In genomic region chr12:112711026-112711425, GRCh38 we compare ENCODE assay signal across 16 cellular contexts.
DNase-seq lines count a peak whose midpoint lies in the region; ATAC-seq, FAIRE-seq and TF ChIP-seq lines count a peak whose summit lies in the region.
"Had no signal": no experiment of that assay in that cellular context is flagged by ENCODE, and none has a peak within 500 bp of the region (broad histone marks: within the 10 kb centered on the region; RNA-seq: fewer than 3 reads in every experiment).

No MANE protein-coding gene starts in this region.

- H3K27me3 Mint-ChIP-seq in neural progenitor cell (ENCODE audit: insufficient read depth, low read depth) = no peaks in the 10 kb centered on the region

- no peak overlapping the region for H3K27ac ChIP-seq in A549
- H3K27ac ChIP-seq in neural progenitor cell = no peak overlapping the region
- H3K27ac ChIP-seq: 22Rv1 had no signal

- H4K20me1 ChIP-seq in neural progenitor cell (ENCODE audit: low read depth) = no peaks in the 10 kb centered on the region

- TF ChIP-seq CTCF in A549 (IDR thresholded peaks at IDR 0.05) (no peak), bronchial epithelial cell (IDR thresholded peaks at IDR 0.05; ENCODE audit: insufficient read depth, low read length, severe bottlenecking) (no peak), neural progenitor cell (IDR thresholded peaks at IDR 0.05) (no peak)

- H3K9ac ChIP-seq in neural progenitor cell = no peak overlapping the region

- WGBS in A549 (ENCODE audit: missing lambda C conversion rate) = 69% methylated on average over 3 of the region's 3 CpGs

- H3K4me1 ChIP-seq in A549 = peaks cover 12% of the 10 kb centered on the region; the same call in 2 of the 3 replicates
- peaks cover 4% of the 10 kb centered on the region; the same call in 1 of the 2 replicates for H3K4me1 ChIP-seq in HAP-1
- peaks cover 22% of the 10 kb centered on the region for H3K4me1 ChIP-seq in neural progenitor cell

- TF ChIP-seq RAD21 in A549 (conservative IDR thresholded peaks at IDR 0.05 in 1 of 2, IDR thresholded peaks at IDR 0.05 in 1 of 2) = no peak

- H3K4me3 ChIP-seq in A549 = no peak overlapping the region
- no peak overlapping the region for H3K4me3 ChIP-seq in HAP-1
- H3K4me3 ChIP-seq in bronchial epithelial cell (ENCODE audit: low read depth, low read length) = no peak overlapping the region
- H3K4me3 ChIP-seq in neural progenitor cell = no peak overlapping the region

- peak overlapping the region; percentile 32 for H2AFZ ChIP-seq in neural progenitor cell (replicated peaks)

- H3K4me2 ChIP-seq in A549 = peak overlapping the region; percentile 19; the same call in 1 of the 3 replicates
- H3K4me2 ChIP-seq in neural progenitor cell = peak overlapping the region; percentile 19

- H3K27me3 ChIP-seq in HAP-1 (ENCODE audit: low read depth) (no peaks in the 10 kb centered on the region; the same call in 1 of the 2 replicates), bronchial epithelial cell (ENCODE audit: control insufficient read depth, insufficient read depth, low read length) (no peaks in the 10 kb centered on the region), neural progenitor cell (no peaks in the 10 kb centered on the region)

- in situ Hi-C loops in HAP-1 (cut with MboI; ENCODE audit: low sequenced_read_pairs) = no loop called here

- H3K9me3 Mint-ChIP-seq in neural progenitor cell = no peaks in the 10 kb centered on the region
- H3K9me3 Mint-ChIP-seq: CD4-positive, alpha-beta T cell; H9 had no signal

- CTCF ChIA-PET in A549 (lab: Yijun Ruan, JAX) = interaction anchor here (1.2 to 1.3 kb wide), 2 partner anchors 9 to 10 kb away, joined by 3 to 4 read pairs; no protein-coding TSS in a partner anchor

- no peak overlapping the region for H3K4me3 Mint-ChIP-seq in neural progenitor cell
- H3K4me3 Mint-ChIP-seq: B cell; CD4-positive, alpha-beta T cell; H9 had no signal

- H3K36me3 Mint-ChIP-seq in neural progenitor cell = no peaks in the 10 kb centered on the region

- TF ChIP-seq POLR2A in A549 (IDR thresholded peaks at IDR 0.05; ENCODE audit: low read length) (no peak), GM12891 (IDR thresholded peaks at IDR 0.05; ENCODE audit: low read depth, low read length) (no peak)

- no peaks in the 10 kb centered on the region for H3K79me2 ChIP-seq in neural progenitor cell (ENCODE audit: low read depth)

- peaks cover 29% of the 10 kb centered on the region for H3K4me1 Mint-ChIP-seq in neural progenitor cell
- H3K4me1 Mint-ChIP-seq: B cell had no signal

- ATAC-seq in A549 = peak in 1 of 2 experiments; percentile 24; a peak in 1 of 6 replicates
- no peak for ATAC-seq in HG02678 (IDR thresholded peaks at IDR 0.05; ENCODE audit: unreplicated experiment)

- no peaks in the 10 kb centered on the region for H3K36me3 ChIP-seq in HAP-1 (replicated peaks)
- H3K36me3 ChIP-seq in bronchial epithelial cell (ENCODE audit: control insufficient read depth, insufficient read depth, low read length) = no peaks in the 10 kb centered on the region
- no peaks in the 10 kb centered on the region for H3K36me3 ChIP-seq in neural progenitor cell

- no peaks in the 10 kb centered on the region for H3K9me3 ChIP-seq in A549
- H3K9me3 ChIP-seq in HAP-1 = no peaks in the 10 kb centered on the region
- no peaks in the 10 kb centered on the region for H3K9me3 ChIP-seq in neural progenitor cell (ENCODE audit: low read depth)

- FAIRE-seq in A549 (lab: Jason Lieb, UNC) (no peak), bronchial epithelial cell (lab: Jason Lieb, UNC) (no peak), GM12891 (lab: Jason Lieb, UNC) (no peak)
- FAIRE-seq: GM12892 had no signal

- POLR2A ChIA-PET in A549 (lab: Yijun Ruan, JAX) = interaction anchor here (0.6 kb wide), 1 partner anchor 13 kb away, joined by 5 read pairs; no protein-coding TSS in a partner anchor

- DNase-seq in A549 (ENCODE audit: low read depth in 1 of 2, low spot score in 1 of 2) (no peak), HAP-1 (ENCODE audit: low spot score in 2 of 2) (peak; percentile 32 to 51), bronchial epithelial cell (ENCODE audit: low read depth) (peak; percentile 29), neural progenitor cell (ENCODE audit: low spot score) (peak; percentile 43), NCI-H1930 (lab: John Stamatoyannopoulos, UW) (no peak), GM12891 (ENCODE audit: insufficient read length, low spot score) (no peak), GF-D8 (lab: John Stamatoyannopoulos, UW) (no peak)
- DNase-seq: C1 segment of cervical spinal cord; CD4-positive, alpha-beta T cell; DMS79; GOT3; H9 had no signal

- peaks cover 18% of the 10 kb centered on the region for H3F3A ChIP-seq in neural progenitor cell (ENCODE audit: low read depth)

- no peak for TF ChIP-seq EP300 in A549 (IDR thresholded peaks at IDR 0.05)

- H3K27ac Mint-ChIP-seq in neural progenitor cell = no peak overlapping the region
- H3K27ac Mint-ChIP-seq: B cell; CD4-positive, alpha-beta T cell had no signal

TF ChIP-seq in A549, 52 proteins besides CTCF, POLR2A, EP300 and RAD21:
- TF ChIP-seq FOSB (CRISPR knock-in tag; IDR thresholded peaks at IDR 0.05) = no peak
- no peak for TF ChIP-seq EHF (CRISPR knock-in tag; IDR thresholded peaks at IDR 0.05)
- TF ChIP-seq JUN (IDR thresholded peaks at IDR 0.05) = no peak
- no peak for TF ChIP-seq MYC (IDR thresholded peaks at IDR 0.05; ENCODE audit: borderline replicate concordance, low read length)
- TF ChIP-seq FOSL2 (IDR thresholded peaks at IDR 0.05) = no peak
- TF ChIP-seq FOSL2 (CRISPR knock-in tag; IDR thresholded peaks at IDR 0.05) = no peak
- TF ChIP-seq CBX2 (IDR thresholded peaks at IDR 0.05; ENCODE audit: borderline replicate concordance, low read depth) = no peak
- TF ChIP-seq NR3C1 (IDR thresholded peaks at IDR 0.05) = no peak
- TF ChIP-seq JUNB (IDR thresholded peaks at IDR 0.05) = no peak
- TF ChIP-seq ZC3H11A (IDR thresholded peaks at IDR 0.05) = no peak
- no peak for TF ChIP-seq ZNF302 (CRISPR knock-in tag; IDR thresholded peaks at IDR 0.05)
- TF ChIP-seq GATA3 (IDR thresholded peaks at IDR 0.05; ENCODE audit: borderline replicate concordance) = no peak
- TF ChIP-seq TP53 (CRISPR knock-in tag; IDR thresholded peaks at IDR 0.05) = no peak
- no peak for TF ChIP-seq HDAC2 (IDR thresholded peaks at IDR 0.05)
- TF ChIP-seq PHF8 (IDR thresholded peaks at IDR 0.05; ENCODE audit: borderline replicate concordance, low read depth) = no peak
- no peak for TF ChIP-seq CHD4 (IDR thresholded peaks at IDR 0.05; ENCODE audit: borderline replicate concordance)
- TF ChIP-seq HOXA7 (CRISPR knock-in tag; IDR thresholded peaks at IDR 0.05) = no peak
- no peak for TF ChIP-seq ZSCAN20 (CRISPR knock-in tag; IDR thresholded peaks at IDR 0.05)

TF ChIP-seq in GM12891, 5 proteins besides CTCF, POLR2A, EP300 and RAD21:
- no peak for TF ChIP-seq PAX5 (IDR thresholded peaks at IDR 0.05; ENCODE audit: insufficient read depth, low read length, severe bottlenecking)
- no peak for TF ChIP-seq POU2F2 (IDR thresholded peaks at IDR 0.05; ENCODE audit: low read depth, low read length)
- no peak for TF ChIP-seq POLR2AphosphoS5 (IDR thresholded peaks at IDR 0.05; ENCODE audit: low read depth, low read length)
- no peak for TF ChIP-seq TAF1 (IDR thresholded peaks at IDR 0.05; ENCODE audit: low read depth, low read length)
- no peak for TF ChIP-seq SPI1 (IDR thresholded peaks at IDR 0.05; ENCODE audit: low read depth, low read length)

Comparison
In these comparisons a context has a peak if more than half of its experiments do, and no peak if none do; other contexts are left out.
1. DNase-seq: peak in HAP-1 (2 of 2), bronchial epithelial cell (single experiment) and neural progenitor cell (single experiment); none in A549 (0 of 2), NCI-H1930 (0 of 2), GM12891 (single experiment) and GF-D8 (single experiment).